13 cellular contexts compared by ENCODE assay signal in the genomic region with DNA sequence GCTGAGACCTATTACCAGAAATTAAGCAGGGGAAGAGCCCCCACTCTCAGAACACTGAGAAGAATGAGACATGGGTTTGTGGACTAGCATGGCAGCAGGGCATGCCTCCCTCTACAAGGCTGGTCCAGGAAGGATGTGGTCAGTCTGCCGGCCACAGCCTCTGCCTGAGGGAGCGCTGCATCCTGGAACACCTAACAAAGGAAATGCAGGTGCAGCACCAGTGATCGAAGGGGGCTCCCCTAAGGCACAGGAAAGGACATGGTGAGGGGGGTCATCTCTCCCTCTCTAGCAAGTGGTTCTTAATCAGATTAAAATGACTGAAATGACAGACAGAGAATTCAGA. TPM values are rescaled to one million over a fixed set of nuclear protein-coding genes. Genes with fewer than 3 reads are reported as not detected.
A peak's percentile ranks its signal among the peaks of the same experiment; 100 is the strongest.
DNase-seq lines count a peak whose midpoint lies in the region; ATAC-seq and TF ChIP-seq lines count a peak whose summit lies in the region.
"Had no signal": no experiment of that assay in that cellular context is flagged by ENCODE, and none has a peak within 500 bp of the region (broad histone marks: within the 10 kb centered on the region; RNA-seq: fewer than 3 reads in every experiment).

No MANE protein-coding gene starts in this region.

- DNase-seq in activated CD4-positive, alpha-beta T cell treated with anti-CD3 and anti-CD28 coated beads, Interleukin-2, amount 10 ng/mL, durations not matched to agents 7 days and 5 days: peak; percentile 47
- DNase-seq in activated CD4-positive, alpha-beta T cell treated with anti-CD3 and anti-CD28 coated beads, Interleukin-2, amount 50 U/mL, for 4 hours: no peak
- DNase-seq in OCI-LY7 (ENCODE audit: low spot score) (peak; percentile 17), posterior vena cava (ENCODE audit: low spot score) (peak; percentile 78), NCI-H1694 (lab: John Stamatoyannopoulos, UW) (no peak), head of caudate nucleus (no peak), H4 (ENCODE audit: low spot score) (no peak)
- DNase-seq: H7, left colon, NCI-H2171 treated with DMSO at 0.1 percent for 48 hours had no signal

- H3K9me2 ChIP-seq in OCI-LY7 (ENCODE audit: insufficient read depth, low read length): no peaks in the 10 kb centered on the region

- no peak for TF ChIP-seq CTCF in OCI-LY7 (conservative IDR thresholded peaks at IDR 0.05; ENCODE audit: low read length)

- no peak overlapping the region for H3K4me3 ChIP-seq in OCI-LY7 (ENCODE audit: low read depth, low read length, poor library complexity, severe bottlenecking)
- H3K4me3 ChIP-seq: smooth muscle cell had no signal

- H3K9me3 Mint-ChIP-seq in activated CD4-positive, alpha-beta T cell treated with anti-CD3 and anti-CD28 coated beads, Interleukin-2, amount 10 ng/mL, durations not matched to agents 7 days and 5 days: peaks cover 3% of the 10 kb centered on the region

- H3K9me3 ChIP-seq in OCI-LY7 (ENCODE audit: low read length): no peaks in the 10 kb centered on the region

- no peaks in the 10 kb centered on the region for H4K20me1 ChIP-seq in OCI-LY7 (ENCODE audit: insufficient read depth, low read length)

- no peak overlapping the region for H2AFZ ChIP-seq in OCI-LY7 (ENCODE audit: low read length)

- H3K27ac Mint-ChIP-seq in activated CD4-positive, alpha-beta T cell treated with anti-CD3 and anti-CD28 coated beads, Interleukin-2, amount 10 ng/mL, durations not matched to agents 7 days and 5 days: peak overlapping the region; percentile 79

- intact Hi-C loops in OCI-LY7 (cut with micrococcal nuclease; ENCODE audit: unreplicated experiment) (no loop called here), posterior vena cava (cut with DNase I) (loop anchor here in 1 of 2 donors (5.0 kb wide), 1 partner anchor 600 kb away; no protein-coding TSS in a partner anchor), head of caudate nucleus (cut with DNase I) (no loop called here)

- no peak overlapping the region for H3K27ac ChIP-seq in OCI-LY7 (ENCODE audit: low read depth, low read length, poor library complexity, severe bottlenecking)

- H3K36me3 ChIP-seq in OCI-LY7 (ENCODE audit: insufficient read depth, low read length): no peaks in the 10 kb centered on the region

- H3K79me2 ChIP-seq in OCI-LY7 (ENCODE audit: insufficient read depth, low read depth, low read length): no peaks in the 10 kb centered on the region

- no peaks in the 10 kb centered on the region for H3K36me3 Mint-ChIP-seq in activated CD4-positive, alpha-beta T cell treated with anti-CD3 and anti-CD28 coated beads, Interleukin-2, amount 10 ng/mL, durations not matched to agents 7 days and 5 days (ENCODE audit: low read depth)

- POLR2A ChIA-PET in activated CD4-positive, alpha-beta T cell treated with anti-CD3 and anti-CD28 coated beads, Interleukin-2, amount 10 ng/mL, durations not matched to agents 7 days and 5 days (lab: Charles Lee): no interaction called here
- POLR2A ChIA-PET in OCI-LY7 (lab: Charles Lee): no interaction called here

- peaks cover 24% of the 10 kb centered on the region for H3K4me1 Mint-ChIP-seq in activated CD4-positive, alpha-beta T cell treated with anti-CD3 and anti-CD28 coated beads, Interleukin-2, amount 10 ng/mL, durations not matched to agents 7 days and 5 days

- no TSS peak for BruUV-seq in OCI-LY7 (replicated peaks; lab: Mats Ljungman, UMichigan)

- H3K4me2 ChIP-seq in OCI-LY7 (ENCODE audit: low read length): no peak overlapping the region
- H3K4me2 ChIP-seq: smooth muscle cell had no signal

- peak overlapping the region; percentile 48 for H3K4me3 Mint-ChIP-seq in activated CD4-positive, alpha-beta T cell treated with anti-CD3 and anti-CD28 coated beads, Interleukin-2, amount 10 ng/mL, durations not matched to agents 7 days and 5 days

- H3K4me1 ChIP-seq in OCI-LY7 (ENCODE audit: insufficient read depth, low read length, poor library complexity, severe bottlenecking): peaks cover 7% of the 10 kb centered on the region

- H3K27me3 Mint-ChIP-seq in activated CD4-positive, alpha-beta T cell treated with anti-CD3 and anti-CD28 coated beads, Interleukin-2, amount 10 ng/mL, durations not matched to agents 7 days and 5 days: peaks cover 12% of the 10 kb centered on the region

- ATAC-seq in HG02678 (IDR thresholded peaks at IDR 0.05; ENCODE audit: unreplicated experiment): peak; percentile 89
- ATAC-seq: left colon had no signal

- CTCF ChIA-PET in activated CD4-positive, alpha-beta T cell treated with anti-CD3 and anti-CD28 coated beads, Interleukin-2, amount 10 ng/mL, durations not matched to agents 7 days and 5 days (lab: Charles Lee): no interaction called here
- CTCF ChIA-PET in OCI-LY7 (lab: Charles Lee; ENCODE audit: unreplicated experiment): no interaction called here

RNA-seq across cellular contexts. Expression of gene ARL14EP, which starts 40.6 kb away (rescaled TPM):
- total RNA-seq in activated CD4-positive, alpha-beta T cell treated with anti-CD3 and anti-CD28 coated beads, Interleukin-2, amount 10 ng/mL, durations not matched to agents 7 days and 5 days: 10 to 100 TPM; 36.5 to 47.6 TPM
- 30.9 and 37.8 TPM in 2 replicates for total RNA-seq in OCI-LY7 (2014; rRNA removed; shearing (Covaris generic))
- total RNA-seq in OCI-LY7 (2022) (51.5 and 57.1 TPM in 2 replicates), posterior vena cava (10 to 100 TPM; 22.7 to 28.0 TPM)
- 23.2 and 27.4 TPM in 2 replicates for total RNA-seq in H4 (2014; rRNA removed; shearing (Covaris generic))

RNA-seq across cellular contexts. Expression of gene FSHB, which starts 51.4 kb away (rescaled TPM):
- not detected for total RNA-seq in activated CD4-positive, alpha-beta T cell treated with anti-CD3 and anti-CD28 coated beads, Interleukin-2, amount 10 ng/mL, durations not matched to agents 7 days and 5 days
- not detected in 2 replicates for total RNA-seq in OCI-LY7 (2014; rRNA removed; shearing (Covaris generic))
- not detected in 2 replicates for total RNA-seq in OCI-LY7 (2022)
- total RNA-seq in posterior vena cava: not detected
- not detected in 2 replicates for total RNA-seq in H4 (2014; rRNA removed; shearing (Covaris generic))
- total RNA-seq: A673, H7, left colon, smooth muscle cell had no signal

Comparison
In these comparisons a context has a peak if more than half of its experiments do, and no peak if none do; other contexts are left out.
1. DNase-seq: peak in activated CD4-positive, alpha-beta T cell treated with anti-CD3 and anti-CD28 coated beads, Interleukin-2, amount 10 ng/mL, durations not matched to agents 7 days and 5 days (single experiment), OCI-LY7 (single experiment) and posterior vena cava (single experiment); none in activated CD4-positive, alpha-beta T cell treated with anti-CD3 and anti-CD28 coated beads, Interleukin-2, amount 50 U/mL, for 4 hours (0 of 2), NCI-H1694 (single experiment), head of caudate nucleus (0 of 42) and H4 (single experiment).